11 cellular contexts compared by ENCODE assay signal in the genomic region with DNA sequence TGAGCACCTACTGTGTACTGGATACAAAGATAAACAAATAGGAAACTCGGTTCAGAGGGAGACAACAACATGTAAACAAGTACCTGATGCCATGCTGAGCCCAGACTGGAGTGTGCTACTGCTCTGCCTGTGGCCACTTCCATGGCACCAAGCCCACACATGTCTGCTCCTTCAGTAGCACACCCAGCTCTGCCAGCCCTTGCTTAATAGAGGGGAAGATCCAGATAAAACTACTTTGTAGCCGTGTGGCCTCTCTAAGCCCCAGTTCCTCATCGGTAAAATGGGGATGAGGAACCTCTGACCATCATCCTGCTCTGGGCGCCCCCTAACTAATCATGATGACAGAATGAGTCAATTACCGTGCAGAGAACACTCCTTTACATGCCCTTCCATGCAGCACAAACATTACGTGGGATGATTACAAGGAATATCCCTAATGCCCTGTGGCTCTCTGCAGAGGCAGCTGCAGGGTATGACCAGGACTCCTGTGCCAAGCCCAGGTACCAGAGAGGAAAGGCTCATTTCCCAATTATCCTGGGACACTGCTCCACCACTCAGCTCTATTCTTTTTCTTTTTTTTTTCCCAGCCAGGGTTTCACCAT. TPM values are rescaled to one million over a fixed set of nuclear protein-coding genes. Genes with fewer than 3 reads are reported as not detected.
DNase-seq lines count a peak whose midpoint lies in the region; ATAC-seq, FAIRE-seq and TF ChIP-seq lines count a peak whose summit lies in the region.
"Had no signal": no experiment of that assay in that cellular context is flagged by ENCODE, and none has a peak within 500 bp of the region (broad histone marks: within the 10 kb centered on the region; RNA-seq: fewer than 3 reads in every experiment).

No MANE protein-coding gene starts in this region.

- H3K27ac Mint-ChIP-seq in WTC11 = peak overlapping the region; percentile 14; the same call in 1 of the 2 replicates

- no peak for TF ChIP-seq CTCF in WTC11 (IDR thresholded peaks at IDR 0.05)
- no peak for TF ChIP-seq CTCF in keratinocyte (optimal IDR thresholded peaks at IDR 0.05 in 1 of 3, IDR thresholded peaks at IDR 0.05 in 1 of 3, conservative IDR thresholded peaks at IDR 0.05 in 1 of 3; ENCODE audit: extremely low read depth in 1 of 3, insufficient read depth in 2 of 3, low read length in 3 of 3)

- H3F3A ChIP-seq in GM23248 (ENCODE audit: insufficient read depth) = 0 out of 2 replicates have a peak, but pooled peaks cover 4% of the 10 kb centered on the region

- in situ Hi-C loops in GM23248 (cut with MboI) = no loop called here

- H3K4me2 ChIP-seq in BLaER1 (peak overlapping the region; percentile 98), GM23248 (ENCODE audit: unreplicated experiment) (no peak overlapping the region), keratinocyte (ENCODE audit: control insufficient read depth, extremely low read depth, insufficient read depth, low read depth, low read length) (no peak overlapping the region)

- H3K4me1 Mint-ChIP-seq in WTC11 = peaks cover 45% of the 10 kb centered on the region

- H3K4me1 ChIP-seq in BLaER1 (peaks cover 99% of the 10 kb centered on the region), GM23248 (ENCODE audit: insufficient read depth) (peaks cover 2% of the 10 kb centered on the region; the same call in 1 of the 2 replicates), keratinocyte (ENCODE audit: control insufficient read depth, extremely low read depth, insufficient read depth, low read length) (peaks cover 37% of the 10 kb centered on the region)

- POLR2A ChIA-PET in WTC11 (lab: Charles Lee) = interaction anchor here (0.6 kb wide), 1 partner anchor 314 kb away, joined by 3 read pairs; no protein-coding TSS in a partner anchor

- 70 to 76% methylated on average over 6 of the region's 6 CpGs for WGBS in GM23248 (ENCODE audit: low coverage in 1 of 2, low lambda C conversion rate in 2 of 2, missing lambda C conversion rate in 2 of 2), 2 experiments

- H3K4me3 ChIP-seq in BLaER1 = 0 out of 2 replicates have a peak overlapping the region, but pooled peaks have one; percentile 22
- no peak overlapping the region for H3K4me3 ChIP-seq in GM23248
- no peak overlapping the region for H3K4me3 ChIP-seq in keratinocyte (ENCODE audit: control insufficient read depth in 2 of 3, extremely low read depth in 1 of 3, insufficient read depth in 2 of 3, low read depth in 1 of 3, low read length in 3 of 3)
- H3K4me3 ChIP-seq: GM12878 had no signal

- H4K20me1 ChIP-seq in BLaER1 (peaks cover 75% of the 10 kb centered on the region), GM23248 (ENCODE audit: insufficient read depth) (no peaks in the 10 kb centered on the region; the same call in 1 of the 2 replicates), keratinocyte (ENCODE audit: control insufficient read depth, extremely low read depth, insufficient read depth, low read length) (peaks cover 15% of the 10 kb centered on the region)

- H3K79me2 ChIP-seq in GM23248 (ENCODE audit: insufficient read depth) (no peaks in the 10 kb centered on the region), keratinocyte (ENCODE audit: control insufficient read depth, insufficient read depth, low read length) (no peaks in the 10 kb centered on the region)

- no peak overlapping the region for H3K27ac ChIP-seq in BLaER1
- H3K27ac ChIP-seq in GM23248 = no peak overlapping the region
- no peak overlapping the region for H3K27ac ChIP-seq in keratinocyte (ENCODE audit: control insufficient read depth, insufficient read depth, low read length)

- H3K9me3 Mint-ChIP-seq in WTC11 = no peaks in the 10 kb centered on the region

- peak; percentile 53 for FAIRE-seq in keratinocyte (lab: Jason Lieb, UNC)
- FAIRE-seq: GM12878 had no signal

- no peaks in the 10 kb centered on the region for H3K9me1 ChIP-seq in keratinocyte (ENCODE audit: control insufficient read depth, extremely low read depth, insufficient read depth, low read length)

- no peaks in the 10 kb centered on the region for H3K9me2 ChIP-seq in GM23248 (ENCODE audit: insufficient read depth)

- CTCF ChIA-PET in WTC11 (lab: Charles Lee) = interaction anchor here (4.6 kb wide), 1 partner anchor 55 kb away, joined by 45 read pairs; no protein-coding TSS in a partner anchor

- peak; percentile 14 for DNase-seq in GM23248
- no peak for DNase-seq in WTC11 (ENCODE audit: low spot score)
- no peak for DNase-seq in keratinocyte (ENCODE audit: low read depth, low spot score)
- no peak for DNase-seq in NCI-H1105 (lab: John Stamatoyannopoulos, UW)
- no peak for DNase-seq in GOT3 (lab: John Stamatoyannopoulos, UW)
- DNase-seq: activated CD8-positive, alpha-beta memory T cell treated with anti-CD3 and anti-CD28 coated beads, Interleukin-2, amount 50 U/mL, for 48 hours; NCI-H82 had no signal

- peaks cover 18% of the 10 kb centered on the region for H3K36me3 ChIP-seq in BLaER1
- no peaks in the 10 kb centered on the region for H3K36me3 ChIP-seq in GM23248 (ENCODE audit: low read depth)
- peaks cover 2 to 3% of the 10 kb centered on the region in 2 experiments for H3K36me3 ChIP-seq in keratinocyte (ENCODE audit: control insufficient read depth in 2 of 2, extremely low read depth in 1 of 2, insufficient read depth in 2 of 2, low read length in 2 of 2)

- 0 out of 2 replicates have a peak, but pooled peaks cover 4% of the 10 kb centered on the region for H3K36me3 Mint-ChIP-seq in WTC11

- no peaks in the 10 kb centered on the region for H3K9me3 ChIP-seq in BLaER1
- no peaks in the 10 kb centered on the region for H3K9me3 ChIP-seq in GM23248 (ENCODE audit: low read depth)
- H3K9me3 ChIP-seq in keratinocyte (ENCODE audit: control insufficient read depth, low read depth, low read length) = no peaks in the 10 kb centered on the region

- ATAC-seq in WTC11 = no peak
- ATAC-seq in GM21526 (IDR thresholded peaks at IDR 0.05; ENCODE audit: low FRiP score, unreplicated experiment) = no peak
- ATAC-seq in HG03196 (IDR thresholded peaks at IDR 0.05; ENCODE audit: unreplicated experiment) = no peak
- ATAC-seq: GM12878 had no signal

- H3K27me3 ChIP-seq in BLaER1 = no peaks in the 10 kb centered on the region
- H3K27me3 ChIP-seq in GM23248 (replicated peaks; ENCODE audit: insufficient read depth) = no peaks in the 10 kb centered on the region
- peaks cover 18% of the 10 kb centered on the region for H3K27me3 ChIP-seq in keratinocyte (ENCODE audit: control insufficient read depth, extremely low read depth, insufficient read depth, low read length)

- dilution Hi-C loops in keratinocyte (cut with MboI; ENCODE audit: extremely low pct_ligation_motif_present, low sequenced_read_pairs) = no loop called here

- 0 out of 2 replicates have a peak overlapping the region, but pooled peaks have one; percentile 45 for H3K9ac ChIP-seq in BLaER1
- no peak overlapping the region for H3K9ac ChIP-seq in GM23248
- no peak overlapping the region for H3K9ac ChIP-seq in keratinocyte (ENCODE audit: control insufficient read depth, extremely low read depth, insufficient read depth, low read length)

- H3K4me3 Mint-ChIP-seq in WTC11 = no peak overlapping the region

- no peaks in the 10 kb centered on the region for H3K27me3 Mint-ChIP-seq in WTC11 (ENCODE audit: low read depth)

- no peak overlapping the region for H2AFZ ChIP-seq in GM23248
- no peak overlapping the region for H2AFZ ChIP-seq in keratinocyte (ENCODE audit: control insufficient read depth, low read length)

TF ChIP-seq in WTC11, 78 proteins besides CTCF, POLR2A, EP300 and RAD21 (continues in another document):
- TF ChIP-seq HMGA2 (CRISPR knock-in tag; IDR thresholded peaks at IDR 0.05) = no peak
- TF ChIP-seq, protein P1, sequence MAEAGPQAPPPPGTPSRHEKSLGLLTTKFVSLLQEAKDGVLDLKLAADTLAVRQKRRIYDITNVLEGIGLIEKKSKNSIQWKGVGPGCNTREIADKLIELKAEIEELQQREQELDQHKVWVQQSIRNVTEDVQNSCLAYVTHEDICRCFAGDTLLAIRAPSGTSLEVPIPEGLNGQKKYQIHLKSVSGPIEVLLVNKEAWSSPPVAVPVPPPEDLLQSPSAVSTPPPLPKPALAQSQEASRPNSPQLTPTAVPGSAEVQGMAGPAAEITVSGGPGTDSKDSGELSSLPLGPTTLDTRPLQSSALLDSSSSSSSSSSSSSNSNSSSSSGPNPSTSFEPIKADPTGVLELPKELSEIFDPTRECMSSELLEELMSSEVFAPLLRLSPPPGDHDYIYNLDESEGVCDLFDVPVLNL (CRISPR knock-in tag; IDR thresholded peaks at IDR 0.05; ENCODE audit: borderline replicate concordance, low read depth) = no peak
- no peak for TF ChIP-seq ZBTB21 (CRISPR knock-in tag; IDR thresholded peaks at IDR 0.05; ENCODE audit: borderline replicate concordance)
- TF ChIP-seq ZNF232 (CRISPR knock-in tag; IDR thresholded peaks at IDR 0.05) = no peak
- no peak for TF ChIP-seq PRRX2 (CRISPR knock-in tag; IDR thresholded peaks at IDR 0.05)
- TF ChIP-seq, protein P2, sequence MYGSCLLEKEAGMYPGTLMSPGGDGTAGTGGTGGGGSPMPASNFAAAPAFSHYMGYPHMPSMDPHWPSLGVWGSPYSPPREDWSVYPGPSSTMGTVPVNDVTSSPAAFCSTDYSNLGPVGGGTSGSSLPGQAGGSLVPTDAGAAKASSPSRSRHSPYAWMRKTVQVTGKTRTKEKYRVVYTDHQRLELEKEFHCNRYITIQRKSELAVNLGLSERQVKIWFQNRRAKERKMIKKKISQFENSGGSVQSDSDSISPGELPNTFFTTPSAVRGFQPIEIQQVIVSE (CRISPR knock-in tag; IDR thresholded peaks at IDR 0.05; ENCODE audit: borderline replicate concordance) = no peak
- TF ChIP-seq NFATC4 (CRISPR knock-in tag; IDR thresholded peaks at IDR 0.05) = no peak
- no peak for TF ChIP-seq OVOL2 (CRISPR knock-in tag; IDR thresholded peaks at IDR 0.05; ENCODE audit: borderline replicate concordance)
- no peak for TF ChIP-seq SOX15 (CRISPR knock-in tag; IDR thresholded peaks at IDR 0.05)
- TF ChIP-seq SMAD4 (CRISPR knock-in tag; IDR thresholded peaks at IDR 0.05) = no peak

RNA-seq across cellular contexts. Expression of a gene that starts 34.9 kb away (rescaled TPM):
- 7.1 and 18.4 TPM in 2 replicates for total RNA-seq in GM23248 (2014; rRNA removed; shearing (Covaris generic))
- polyA plus RNA-seq in GM23248 (2016; fragmentation: Nextera tagmentation; extraction: Ambion mirVana) = 2.5 TPM in 2 replicates
- total RNA-seq in WTC11 (2021) = 154 to 162 TPM (median 154 TPM) in 3 replicates
- 1.5 to 2.2 TPM (median 2.1 TPM) in 3 replicates for polyA plus RNA-seq in keratinocyte
- polyA plus RNA-seq in keratinocyte (2011; ENCODE audit: low read depth) = 2.2 TPM
- polyA plus RNA-seq in keratinocyte (2011; cell fraction: cytosol; rRNA removed) = 0.88 and 1.7 TPM in 2 replicates
- 5.8 and 6.7 TPM in 2 replicates for polyA plus RNA-seq in keratinocyte (2011; cell fraction: nucleus; rRNA removed)
- polyA plus RNA-seq in keratinocyte (2012; ENCODE audit: low replicate concordance) = 2.5 and 4.6 TPM in 2 replicates
- polyA minus RNA-seq in keratinocyte = 4.8 to 16.5 TPM (median 10.5 TPM) in 3 replicates
- polyA minus RNA-seq in keratinocyte (2011; cell fraction: cytosol; rRNA and poly(A)+ RNA removed) = 5.6 TPM
- 7.4 and 10.2 TPM in 2 replicates for polyA minus RNA-seq in keratinocyte (2011; cell fraction: nucleus; rRNA and poly(A)+ RNA removed)
